30 cellular contexts compared by ENCODE assay signal in the genomic region with DNA sequence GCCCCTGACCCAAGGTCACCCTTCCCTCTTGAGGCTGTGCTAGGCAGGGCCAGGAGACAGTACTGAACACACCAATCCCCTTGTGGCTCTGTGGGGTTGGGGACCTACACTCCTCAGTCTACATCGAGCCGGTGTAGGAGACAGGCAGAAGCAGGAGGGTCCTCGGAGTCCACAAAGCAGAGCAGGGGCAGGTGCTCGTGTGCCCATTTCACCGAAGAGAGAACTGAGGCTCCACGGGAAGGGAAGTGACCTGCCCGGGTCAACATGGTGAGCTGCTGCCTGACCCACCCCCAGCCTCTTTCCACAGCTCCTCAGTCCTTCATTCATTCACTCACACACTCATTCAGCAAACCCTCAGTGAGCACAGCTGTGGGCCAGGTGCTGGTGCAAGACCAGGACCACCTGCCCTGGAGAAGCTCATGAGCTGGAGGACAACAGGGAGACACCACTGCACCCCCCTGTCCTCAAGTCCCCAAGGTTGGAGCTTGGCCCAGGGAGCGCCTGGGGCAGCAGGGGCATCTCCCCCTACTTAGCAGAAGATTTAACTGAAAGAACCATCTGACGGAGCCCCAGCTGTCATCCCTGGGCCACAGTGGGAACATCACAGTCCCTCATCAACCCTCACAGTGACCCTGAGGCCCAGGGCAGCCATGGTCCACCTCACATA.
"Had no signal": no experiment of that assay in that cellular context is flagged by ENCODE, and none has a peak within 500 bp of the region (broad histone marks: within the 10 kb centered on the region; RNA-seq: fewer than 3 reads in every experiment).

No MANE protein-coding gene starts in this region.

- H3K4me3 Mint-ChIP-seq: immature natural killer cell; naive thymus-derived CD4-positive, alpha-beta T cell; natural killer cell treated with Interleukin-12 subunit alpha and Interleukin-12 subunit beta and Interleukin-15 and Interleukin-18, amount 100 ng/mL, for 72 hours; stimulated activated naive B cell treated with anti-CD40 and anti-IgM and Interleukin-4, amounts not matched to agents 10 μg/mL and 1 μg/mL and 100 μg/mL, for 72 hours had no signal

- ATAC-seq: left colon; left lung; lower lobe of right lung; mucosa of descending colon; naive thymus-derived CD4-positive, alpha-beta T cell; natural killer cell treated with Interleukin-12 subunit alpha and Interleukin-12 subunit beta and Interleukin-15 and Interleukin-18, amount 100 ng/mL, for 72 hours; right lobe of liver; stimulated activated naive B cell treated with anti-CD40 and anti-IgM and Interleukin-4, amounts not matched to agents 10 μg/mL and 1 μg/mL and 100 μg/mL, for 72 hours; stimulated activated naive CD8-positive, alpha-beta T cell treated with anti-CD3 and anti-CD28 coated beads, Interleukin-15, Interleukin-2, amounts not matched to agents 100 U/mL and 50 U/mL, for 24 hours had no signal

- H3K4me3 ChIP-seq: left lung, lower lobe of right lung, mucosa of descending colon, ovary, right atrium auricular region, right lobe of liver, smooth muscle cell, stomach, testis, thyroid gland, transverse colon, upper lobe of left lung had no signal

- H3K4me1 ChIP-seq: left lung, lower lobe of right lung, right atrium auricular region, testis, transverse colon had no signal

- H3K27ac Mint-ChIP-seq: immature natural killer cell; naive thymus-derived CD4-positive, alpha-beta T cell; natural killer cell treated with Interleukin-12 subunit alpha and Interleukin-12 subunit beta and Interleukin-15 and Interleukin-18, amount 100 ng/mL, for 72 hours; progenitor cell of endocrine pancreas; stimulated activated naive B cell treated with anti-CD40 and anti-IgM and Interleukin-4, amounts not matched to agents 10 μg/mL and 1 μg/mL and 100 μg/mL, for 72 hours had no signal

- H3K27ac ChIP-seq: left lung, lower lobe of right lung, neutrophil, ovary, right atrium auricular region, right lobe of liver, stomach, testis, thyroid gland, transverse colon, upper lobe of left lung had no signal

- H3K27me3 ChIP-seq: ovary, right atrium auricular region, right lobe of liver, testis, thyroid gland, transverse colon, upper lobe of left lung had no signal

- H3K36me3 Mint-ChIP-seq: immature natural killer cell; naive thymus-derived CD4-positive, alpha-beta T cell; natural killer cell treated with Interleukin-12 subunit alpha and Interleukin-12 subunit beta and Interleukin-15 and Interleukin-18, amount 100 ng/mL, for 72 hours had no signal

- DNase-seq: head of caudate nucleus; hypothalamus; immature natural killer cell; kidney; left colon; left lung; lower lobe of right lung; mammary epithelial cell; midbrain; mucosa of descending colon; naive thymus-derived CD4-positive, alpha-beta T cell; occipital lobe; ovary; right lobe of liver; stimulated activated CD4-positive, alpha-beta T cell treated with anti-CD3 and anti-CD28 coated beads, Interleukin-1b, Interleukin-23, amount 100 ng/mL, for 48 hours; stimulated activated CD4-positive, alpha-beta T cell treated with anti-CD3 and anti-CD28 coated beads, Interleukin-2, amount 100 ng/mL, for 48 hours; stimulated activated CD4-positive, alpha-beta T cell treated with anti-CD3 and anti-CD28 coated beads, Interleukin-4, amount 100 ng/mL, for 4 hours; stimulated activated CD8-positive, alpha-beta memory T cell treated with anti-CD3 and anti-CD28 coated beads, Interleukin-4, amount 100 ng/mL, for 48 hours; stimulated activated naive B cell treated with anti-CD40 and anti-IgM and Interleukin-4, amounts not matched to agents 10 μg/mL and 1 μg/mL and 100 μg/mL, for 72 hours; stimulated activated naive CD8-positive, alpha-beta T cell treated with anti-CD3 and anti-CD28 coated beads, Interleukin-15, Interleukin-2, amounts not matched to agents 100 U/mL and 50 U/mL, for 24 hours; stomach; testis; thyroid gland; transverse colon; upper lobe of left lung had no signal

- H3K9me3 Mint-ChIP-seq: immature natural killer cell; natural killer cell treated with Interleukin-12 subunit alpha and Interleukin-12 subunit beta and Interleukin-15 and Interleukin-18, amount 100 ng/mL, for 72 hours had no signal

- H3K4me2 ChIP-seq: smooth muscle cell had no signal

- H3K9me3 ChIP-seq: lower lobe of right lung, mucosa of descending colon, neutrophil, ovary, right atrium auricular region, right lobe of liver, stomach, testis, thyroid gland, transverse colon, upper lobe of left lung had no signal

- H3K36me3 ChIP-seq: left lung, lower lobe of right lung, neutrophil, ovary, right atrium auricular region, right lobe of liver, stomach, thyroid gland, transverse colon, upper lobe of left lung had no signal

- H3K4me1 Mint-ChIP-seq: stimulated activated naive B cell treated with anti-CD40 and anti-IgM and Interleukin-4, amounts not matched to agents 10 μg/mL and 1 μg/mL and 100 μg/mL, for 72 hours had no signal
